In the genomic region with DNA sequence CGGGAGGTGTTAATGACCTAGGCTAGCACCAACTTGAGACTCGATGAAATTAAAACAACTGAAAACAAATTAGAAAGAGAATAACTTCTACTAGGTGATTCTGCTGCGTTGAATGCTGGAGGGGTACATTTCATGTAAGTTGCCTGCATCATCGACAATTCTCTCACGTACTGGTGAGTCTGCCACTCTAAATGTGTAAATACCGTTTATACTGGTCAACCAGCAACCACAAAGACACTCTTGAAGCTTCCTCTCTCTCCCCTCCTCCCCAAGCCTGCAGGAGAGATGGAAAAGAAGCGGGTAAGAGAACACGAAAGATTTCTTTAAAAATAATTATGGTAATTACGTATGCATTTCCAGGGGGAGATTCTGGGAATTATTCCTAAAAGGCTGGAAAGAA, we compare ENCODE assay signal across 15 cellular contexts.
DNase-seq lines count a peak whose midpoint lies in the region; ATAC-seq and TF ChIP-seq lines count a peak whose summit lies in the region.
"Had no signal": no experiment of that assay in that cellular context is flagged by ENCODE, and none has a peak within 500 bp of the region (broad histone marks: within the 10 kb centered on the region; RNA-seq: fewer than 3 reads in every experiment).

No MANE protein-coding gene starts in this region.

- no peak for ATAC-seq in GM19455 (IDR thresholded peaks at IDR 0.05; ENCODE audit: unreplicated experiment)

- H3K4me1 Mint-ChIP-seq in brain = peaks cover 62% of the 10 kb centered on the region
- peaks cover 35% of the 10 kb centered on the region for H3K4me1 Mint-ChIP-seq in T-helper 2 cell treated with Interferon-gamma antibody and Interleukin-4, amounts not matched to agents 5 μg/mL and 100 μg/mL, for 36 hours (ENCODE audit: low read depth)
- peaks cover 31% of the 10 kb centered on the region for H3K4me1 Mint-ChIP-seq in activated T-helper 2 cell treated with anti-CD3 and anti-CD28 coated beads, Interferon-gamma antibody, Interleukin-2, Interleukin-4, amounts not matched to agents 10 μg/mL and 5 μg/mL and 100 μg/mL, durations not matched to agents 14 hours and 24 hours and 36 hours (ENCODE audit: low read depth)

- H3K4me3 ChIP-seq in AG09309 (ENCODE audit: control insufficient read depth, low read depth, low read length) = peak overlapping the region; percentile 19; the same call in 1 of the 2 replicates

- peak overlapping the region; percentile 75 to 87 (median 82) for H3K4me3 Mint-ChIP-seq in brain
- no peak overlapping the region for H3K4me3 Mint-ChIP-seq in T-helper 2 cell treated with Interferon-gamma antibody and Interleukin-4, amounts not matched to agents 5 μg/mL and 100 μg/mL, for 36 hours
- H3K4me3 Mint-ChIP-seq in activated T-helper 2 cell treated with anti-CD3 and anti-CD28 coated beads, Interferon-gamma antibody, Interleukin-2, Interleukin-4, amounts not matched to agents 10 μg/mL and 5 μg/mL and 100 μg/mL, durations not matched to agents 14 hours and 24 hours and 36 hours (ENCODE audit: low read depth) = no peak overlapping the region

- no peaks in the 10 kb centered on the region for H3K9me3 Mint-ChIP-seq in brain
- H3K9me3 Mint-ChIP-seq in T-helper 2 cell treated with Interferon-gamma antibody and Interleukin-4, amounts not matched to agents 5 μg/mL and 100 μg/mL, for 36 hours = no peaks in the 10 kb centered on the region
- H3K9me3 Mint-ChIP-seq in activated T-helper 2 cell treated with anti-CD3 and anti-CD28 coated beads, Interferon-gamma antibody, Interleukin-2, Interleukin-4, amounts not matched to agents 10 μg/mL and 5 μg/mL and 100 μg/mL, durations not matched to agents 14 hours and 24 hours and 36 hours = no peaks in the 10 kb centered on the region

- peak overlapping the region; percentile 94 to 96 (median 95) for H3K27ac Mint-ChIP-seq in brain
- H3K27ac Mint-ChIP-seq in T-helper 2 cell treated with Interferon-gamma antibody and Interleukin-4, amounts not matched to agents 5 μg/mL and 100 μg/mL, for 36 hours = no peak overlapping the region
- no peak overlapping the region for H3K27ac Mint-ChIP-seq in activated T-helper 2 cell treated with anti-CD3 and anti-CD28 coated beads, Interferon-gamma antibody, Interleukin-2, Interleukin-4, amounts not matched to agents 10 μg/mL and 5 μg/mL and 100 μg/mL, durations not matched to agents 14 hours and 24 hours and 36 hours

- peaks cover 3% of the 10 kb centered on the region for H3K27me3 Mint-ChIP-seq in brain
- no peaks in the 10 kb centered on the region for H3K27me3 Mint-ChIP-seq in T-helper 2 cell treated with Interferon-gamma antibody and Interleukin-4, amounts not matched to agents 5 μg/mL and 100 μg/mL, for 36 hours (ENCODE audit: low read depth)
- H3K27me3 Mint-ChIP-seq in activated T-helper 2 cell treated with anti-CD3 and anti-CD28 coated beads, Interferon-gamma antibody, Interleukin-2, Interleukin-4, amounts not matched to agents 10 μg/mL and 5 μg/mL and 100 μg/mL, durations not matched to agents 14 hours and 24 hours and 36 hours (ENCODE audit: low read depth) = no peaks in the 10 kb centered on the region

- no peaks in the 10 kb centered on the region for H3K36me3 Mint-ChIP-seq in brain
- no peaks in the 10 kb centered on the region for H3K36me3 Mint-ChIP-seq in T-helper 2 cell treated with Interferon-gamma antibody and Interleukin-4, amounts not matched to agents 5 μg/mL and 100 μg/mL, for 36 hours (ENCODE audit: low read depth)
- H3K36me3 Mint-ChIP-seq in activated T-helper 2 cell treated with anti-CD3 and anti-CD28 coated beads, Interferon-gamma antibody, Interleukin-2, Interleukin-4, amounts not matched to agents 10 μg/mL and 5 μg/mL and 100 μg/mL, durations not matched to agents 14 hours and 24 hours and 36 hours (ENCODE audit: low read depth) = no peaks in the 10 kb centered on the region

- intact Hi-C loops in activated T-helper 2 cell treated with anti-CD3 and anti-CD28 coated beads, Interferon-gamma antibody, Interleukin-2, Interleukin-4, amounts not matched to agents 10 μg/mL and 5 μg/mL and 100 μg/mL, durations not matched to agents 14 hours and 24 hours and 36 hours (cut with micrococcal nuclease) = no loop called here

- DNase-seq in AG09309 (ENCODE audit: low read depth) = no peak
- peak; percentile 27 for DNase-seq in M059J (ENCODE audit: low read depth)
- peak; percentile 5 for DNase-seq in mesenteric fat pad (ENCODE audit: low spot score)
- no peak for DNase-seq in substantia nigra (lab: John Stamatoyannopoulos, UW)
- no peak for DNase-seq in T-helper 2 cell treated with Interferon-gamma antibody and Interleukin-4, amounts not matched to agents 5 μg/mL and 100 μg/mL, for 36 hours (ENCODE audit: low spot score)
- DNase-seq in activated T-helper 2 cell treated with anti-CD3 and anti-CD28 coated beads, Interferon-gamma antibody, Interleukin-2, Interleukin-4, amounts not matched to agents 10 μg/mL and 5 μg/mL and 100 μg/mL, durations not matched to agents 14 hours and 24 hours and 36 hours (ENCODE audit: low spot score) = no peak
- DNase-seq: activated CD8-positive, alpha-beta memory T cell treated with anti-CD3 and anti-CD28 coated beads, Interleukin-2, amount 50 U/mL, for 4 hours; DND-41; effector CD4-positive, alpha-beta T cell; H7; left ventricle myocardium superior; NCI-H1092; Right ventricle myocardium superior had no signal

- TF ChIP-seq CTCF in AG09309 (IDR thresholded peaks at IDR 0.05; ENCODE audit: control insufficient read depth, insufficient read depth, low read depth, low read length, missing control alignments) = no peak
- no peak for TF ChIP-seq CTCF in brain (conservative IDR thresholded peaks at IDR 0.05)

- no peak overlapping the region for H3K27ac ChIP-seq in substantia nigra (ENCODE audit: low read depth, low read length, poor library complexity, severe bottlenecking)

Comparison
In these comparisons a context has a peak if more than half of its experiments do, and no peak if none do; other contexts are left out.
1. DNase-seq: peak in M059J (single experiment) and mesenteric fat pad (single experiment); none in AG09309 (single experiment), substantia nigra (0 of 49), T-helper 2 cell treated with Interferon-gamma antibody and Interleukin-4, amounts not matched to agents 5 μg/mL and 100 μg/mL, for 36 hours (single experiment) and activated T-helper 2 cell treated with anti-CD3 and anti-CD28 coated beads, Interferon-gamma antibody, Interleukin-2, Interleukin-4, amounts not matched to agents 10 μg/mL and 5 μg/mL and 100 μg/mL, durations not matched to agents 14 hours and 24 hours and 36 hours (single experiment).
2. H3K27ac Mint-ChIP-seq: peak in brain (5 of 5); none in T-helper 2 cell treated with Interferon-gamma antibody and Interleukin-4, amounts not matched to agents 5 μg/mL and 100 μg/mL, for 36 hours (single experiment) and activated T-helper 2 cell treated with anti-CD3 and anti-CD28 coated beads, Interferon-gamma antibody, Interleukin-2, Interleukin-4, amounts not matched to agents 10 μg/mL and 5 μg/mL and 100 μg/mL, durations not matched to agents 14 hours and 24 hours and 36 hours (single experiment).
3. H3K4me3 Mint-ChIP-seq: peak in brain (5 of 5); none in T-helper 2 cell treated with Interferon-gamma antibody and Interleukin-4, amounts not matched to agents 5 μg/mL and 100 μg/mL, for 36 hours (single experiment) and activated T-helper 2 cell treated with anti-CD3 and anti-CD28 coated beads, Interferon-gamma antibody, Interleukin-2, Interleukin-4, amounts not matched to agents 10 μg/mL and 5 μg/mL and 100 μg/mL, durations not matched to agents 14 hours and 24 hours and 36 hours (single experiment).